In the genomic region with DNA sequence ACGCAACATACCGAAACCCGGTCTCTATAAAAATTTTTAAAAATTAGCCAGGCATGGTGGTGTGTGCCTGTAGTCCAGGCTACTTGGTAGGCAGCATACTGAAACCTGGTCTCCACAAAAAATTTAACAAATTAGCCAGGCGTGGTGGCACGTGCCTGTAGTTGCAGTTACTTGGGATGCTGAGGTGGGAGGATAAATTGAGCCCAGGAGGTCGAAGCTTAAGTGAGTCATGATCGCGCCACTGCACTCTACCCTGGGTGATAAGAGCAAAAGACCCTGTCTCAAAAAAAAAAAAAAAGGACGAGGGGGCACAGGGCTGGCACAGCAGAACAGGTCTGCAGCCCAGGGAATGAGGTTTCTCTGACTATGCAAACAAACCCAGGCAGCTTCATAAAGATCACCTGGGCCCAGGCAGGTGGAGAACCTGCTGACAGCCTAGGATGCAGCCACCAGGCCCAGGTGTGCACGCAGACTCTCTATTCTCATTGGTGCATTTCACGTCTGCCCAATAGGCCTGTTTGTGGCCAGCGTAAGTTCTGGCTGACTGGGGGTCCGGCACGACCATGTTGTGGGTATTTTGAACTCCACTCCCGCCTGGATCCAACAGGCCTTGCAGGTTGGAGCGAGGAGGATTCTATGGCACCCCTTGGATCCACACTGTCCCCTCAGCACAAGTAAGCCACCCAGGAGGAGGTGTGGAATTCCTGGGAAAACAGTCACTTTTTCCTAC, we compare ENCODE assay signal across 17 cellular contexts.
A peak's percentile ranks its signal among the peaks of the same experiment; 100 is the strongest.
DNase-seq lines count a peak whose midpoint lies in the region; ATAC-seq and TF ChIP-seq lines count a peak whose summit lies in the region.
"Had no signal": no experiment of that assay in that cellular context is flagged by ENCODE, and none has a peak within 500 bp of the region (broad histone marks: within the 10 kb centered on the region; RNA-seq: fewer than 3 reads in every experiment).

No MANE protein-coding gene starts in this region.

- DNase-seq in NCI-H510A treated with DMSO at 0.1 percent for 48 hours (lab: John Stamatoyannopoulos, UW) (peak; percentile 3), NCI-H510A (lab: John Stamatoyannopoulos, UW) (no peak), lower lobe of right lung (peak; percentile 22)
- DNase-seq in central memory CD8-positive, alpha-beta T cell (ENCODE audit: low spot score in 2 of 2): no peak
- no peak for DNase-seq in stimulated activated CD8-positive, alpha-beta memory T cell treated with anti-CD3 and anti-CD28 coated beads, Interleukin-4, amount 100 ng/mL, for 48 hours
- DNase-seq in activated CD8-positive, alpha-beta T cell treated with anti-CD3 and anti-CD28 coated beads, Interleukin-2, amount 10 ng/mL, durations not matched to agents 7 days and 5 days: no peak
- DNase-seq: 8988T, DMS 273 treated with DMSO at 0.1 percent for 48 hours, GDM1, HCEC 1CT, KG1, NCI-H1417 treated with DMSO at 0.1 percent for 48 hours, NCI-H1930, NCI-H524 treated with DMSO at 0.1 percent for 48 hours, SHP77 had no signal

- no peak for ATAC-seq in central memory CD8-positive, alpha-beta T cell (replicated peaks; ENCODE audit: extremely low read depth, poor library complexity, severe bottlenecking)
- no peak for ATAC-seq in lower lobe of right lung
- no peak for ATAC-seq in HG03196 (IDR thresholded peaks at IDR 0.05; ENCODE audit: unreplicated experiment)
- no peak for ATAC-seq in activated CD8-positive, alpha-beta T cell treated with anti-CD3 and anti-CD28 coated beads, Interleukin-2, amount 10 ng/mL, durations not matched to agents 7 days and 5 days
- ATAC-seq in HG02798 (IDR thresholded peaks at IDR 0.05; ENCODE audit: poor library complexity, unreplicated experiment): no peak

- H3K4me3 ChIP-seq in lower lobe of right lung: no peak overlapping the region

- H3K27ac ChIP-seq in lower lobe of right lung: no peak overlapping the region

- H3K27ac Mint-ChIP-seq in central memory CD8-positive, alpha-beta T cell (ENCODE audit: low read depth): peak overlapping the region; percentile 74
- no peak overlapping the region for H3K27ac Mint-ChIP-seq in activated CD8-positive, alpha-beta T cell treated with anti-CD3 and anti-CD28 coated beads, Interleukin-2, amount 10 ng/mL, durations not matched to agents 7 days and 5 days

- H3K4me1 Mint-ChIP-seq in central memory CD8-positive, alpha-beta T cell: peaks cover 31% of the 10 kb centered on the region
- H3K4me1 Mint-ChIP-seq in activated CD8-positive, alpha-beta T cell treated with anti-CD3 and anti-CD28 coated beads, Interleukin-2, amount 10 ng/mL, durations not matched to agents 7 days and 5 days (ENCODE audit: low read depth): peaks cover 38% of the 10 kb centered on the region

- peaks cover 59% of the 10 kb centered on the region for H3K36me3 Mint-ChIP-seq in central memory CD8-positive, alpha-beta T cell (ENCODE audit: insufficient read depth)
- H3K36me3 Mint-ChIP-seq in activated CD8-positive, alpha-beta T cell treated with anti-CD3 and anti-CD28 coated beads, Interleukin-2, amount 10 ng/mL, durations not matched to agents 7 days and 5 days (ENCODE audit: low read depth): peaks cover 38% of the 10 kb centered on the region

- POLR2A ChIA-PET in activated CD8-positive, alpha-beta T cell treated with anti-CD3 and anti-CD28 coated beads, Interleukin-2, amount 10 ng/mL, durations not matched to agents 7 days and 5 days (lab: Charles Lee): no interaction called here

- CTCF ChIA-PET in activated CD8-positive, alpha-beta T cell treated with anti-CD3 and anti-CD28 coated beads, Interleukin-2, amount 10 ng/mL, durations not matched to agents 7 days and 5 days (lab: Charles Lee): interaction anchor here (2.1 kb wide), 1 partner anchor 34 kb away, joined by 4 read pairs; no protein-coding TSS in a partner anchor

- intact Hi-C loops in lower lobe of right lung (cut with DNase I): loop anchor here (5.0 kb wide), 1 partner anchor 961 kb away; no protein-coding TSS in a partner anchor

- H3K4me1 ChIP-seq in lower lobe of right lung: peaks cover 22% of the 10 kb centered on the region

- no peaks in the 10 kb centered on the region for H3K27me3 Mint-ChIP-seq in central memory CD8-positive, alpha-beta T cell
- H3K27me3 Mint-ChIP-seq in activated CD8-positive, alpha-beta T cell treated with anti-CD3 and anti-CD28 coated beads, Interleukin-2, amount 10 ng/mL, durations not matched to agents 7 days and 5 days (ENCODE audit: low read depth): no peaks in the 10 kb centered on the region

- no peaks in the 10 kb centered on the region for H3K27me3 ChIP-seq in lower lobe of right lung (ENCODE audit: low read depth)

- H3K9me3 Mint-ChIP-seq in central memory CD8-positive, alpha-beta T cell: no peaks in the 10 kb centered on the region
- H3K9me3 Mint-ChIP-seq in activated CD8-positive, alpha-beta T cell treated with anti-CD3 and anti-CD28 coated beads, Interleukin-2, amount 10 ng/mL, durations not matched to agents 7 days and 5 days (ENCODE audit: insufficient read depth): no peaks in the 10 kb centered on the region

- no peak for TF ChIP-seq CTCF in lower lobe of right lung (IDR thresholded peaks at IDR 0.05)

- H3K36me3 ChIP-seq in lower lobe of right lung: peaks cover 45% of the 10 kb centered on the region

- no peaks in the 10 kb centered on the region for H3K9me3 ChIP-seq in lower lobe of right lung

- H3K4me3 Mint-ChIP-seq in central memory CD8-positive, alpha-beta T cell: peak overlapping the region; percentile 9
- H3K4me3 Mint-ChIP-seq in activated CD8-positive, alpha-beta T cell treated with anti-CD3 and anti-CD28 coated beads, Interleukin-2, amount 10 ng/mL, durations not matched to agents 7 days and 5 days: no peak overlapping the region

Comparison
In these comparisons a context has a peak if more than half of its experiments do, and no peak if none do; other contexts are left out.
1. DNase-seq: peak in NCI-H510A treated with DMSO at 0.1 percent for 48 hours (single experiment) and lower lobe of right lung (single experiment); none in NCI-H510A (single experiment), central memory CD8-positive, alpha-beta T cell (0 of 2), stimulated activated CD8-positive, alpha-beta memory T cell treated with anti-CD3 and anti-CD28 coated beads, Interleukin-4, amount 100 ng/mL, for 48 hours (single experiment) and activated CD8-positive, alpha-beta T cell treated with anti-CD3 and anti-CD28 coated beads, Interleukin-2, amount 10 ng/mL, durations not matched to agents 7 days and 5 days (single experiment).